Comparison of ENCODE assay signal across 1 cellular context in the genomic region with DNA sequence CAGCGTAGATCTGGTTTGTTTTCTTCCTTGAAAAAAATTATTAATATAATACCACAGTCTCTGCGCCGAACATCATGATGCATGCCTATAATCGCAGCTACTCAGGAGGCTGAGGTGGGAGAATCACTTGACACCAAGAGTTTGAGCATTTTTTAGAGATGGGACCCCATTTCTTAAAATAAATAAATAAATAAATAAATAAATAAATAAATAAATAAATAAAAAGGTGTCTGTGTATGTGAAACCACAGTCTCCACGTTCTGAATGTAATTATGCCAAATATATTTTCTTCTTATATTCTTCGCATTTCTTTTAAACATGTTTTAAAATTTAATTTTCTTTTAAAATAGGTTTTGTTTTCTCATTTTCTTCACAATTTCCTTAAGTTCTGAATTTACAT.
TF ChIP-seq lines count a peak whose summit lies in the region.

No MANE protein-coding gene starts in this region.

TF ChIP-seq in HEK293, 187 proteins besides CTCF, POLR2A, EP300 and RAD21 (continued from another document):
- TF ChIP-seq, protein P1, sequence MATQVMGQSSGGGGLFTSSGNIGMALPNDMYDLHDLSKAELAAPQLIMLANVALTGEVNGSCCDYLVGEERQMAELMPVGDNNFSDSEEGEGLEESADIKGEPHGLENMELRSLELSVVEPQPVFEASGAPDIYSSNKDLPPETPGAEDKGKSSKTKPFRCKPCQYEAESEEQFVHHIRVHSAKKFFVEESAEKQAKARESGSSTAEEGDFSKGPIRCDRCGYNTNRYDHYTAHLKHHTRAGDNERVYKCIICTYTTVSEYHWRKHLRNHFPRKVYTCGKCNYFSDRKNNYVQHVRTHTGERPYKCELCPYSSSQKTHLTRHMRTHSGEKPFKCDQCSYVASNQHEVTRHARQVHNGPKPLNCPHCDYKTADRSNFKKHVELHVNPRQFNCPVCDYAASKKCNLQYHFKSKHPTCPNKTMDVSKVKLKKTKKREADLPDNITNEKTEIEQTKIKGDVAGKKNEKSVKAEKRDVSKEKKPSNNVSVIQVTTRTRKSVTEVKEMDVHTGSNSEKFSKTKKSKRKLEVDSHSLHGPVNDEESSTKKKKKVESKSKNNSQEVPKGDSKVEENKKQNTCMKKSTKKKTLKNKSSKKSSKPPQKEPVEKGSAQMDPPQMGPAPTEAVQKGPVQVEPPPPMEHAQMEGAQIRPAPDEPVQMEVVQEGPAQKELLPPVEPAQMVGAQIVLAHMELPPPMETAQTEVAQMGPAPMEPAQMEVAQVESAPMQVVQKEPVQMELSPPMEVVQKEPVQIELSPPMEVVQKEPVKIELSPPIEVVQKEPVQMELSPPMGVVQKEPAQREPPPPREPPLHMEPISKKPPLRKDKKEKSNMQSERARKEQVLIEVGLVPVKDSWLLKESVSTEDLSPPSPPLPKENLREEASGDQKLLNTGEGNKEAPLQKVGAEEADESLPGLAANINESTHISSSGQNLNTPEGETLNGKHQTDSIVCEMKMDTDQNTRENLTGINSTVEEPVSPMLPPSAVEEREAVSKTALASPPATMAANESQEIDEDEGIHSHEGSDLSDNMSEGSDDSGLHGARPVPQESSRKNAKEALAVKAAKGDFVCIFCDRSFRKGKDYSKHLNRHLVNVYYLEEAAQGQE (tag by site-specific recombination; IDR thresholded peaks at IDR 0.05): peak; percentile 60; the same call in 1 of the 2 replicates
